Comparison of ENCODE assay signal across 1 cellular context in genomic region chr10:102245101-102245931, GRCh38.
TF ChIP-seq lines count a peak whose summit lies in the region.

TSS of gene GBF1 (plus strand) at chr10:102245532. CDS start at chr10:102258939, 13,407 bp downstream.

TF ChIP-seq in HepG2, 621 proteins besides CTCF, POLR2A, EP300 and RAD21 (continued from another document and continues in another):
- no peak for TF ChIP-seq ZNF644 (CRISPR knock-in tag; IDR thresholded peaks at IDR 0.05; ENCODE audit: low read depth)
- TF ChIP-seq ZNF317 (CRISPR knock-in tag; IDR thresholded peaks at IDR 0.05), result no peak
- TF ChIP-seq ZNF761 (CRISPR knock-in tag; conservative IDR thresholded peaks at IDR 0.05), result no peak
- TF ChIP-seq ZNF24 (IDR thresholded peaks at IDR 0.05), result no peak
- 0 out of 2 replicates have a peak, but pooled peaks have one; percentile 50 for TF ChIP-seq ZNF136 (CRISPR knock-in tag; IDR thresholded peaks at IDR 0.05; ENCODE audit: low read depth)
- TF ChIP-seq MBD4 (IDR thresholded peaks at IDR 0.05; ENCODE audit: borderline replicate concordance, low read length), result no peak
- TF ChIP-seq ZKSCAN5 (CRISPR knock-in tag; IDR thresholded peaks at IDR 0.05), result no peak
- no peak; the same call in 1 of the 2 replicates for TF ChIP-seq CBX5 (CRISPR knock-in tag; IDR thresholded peaks at IDR 0.05; ENCODE audit: borderline replicate concordance)
- no peak for TF ChIP-seq MAZ (IDR thresholded peaks at IDR 0.05; ENCODE audit: borderline replicate concordance, low read depth, low read length)
- TF ChIP-seq MAZ (CRISPR knock-in tag; IDR thresholded peaks at IDR 0.05; ENCODE audit: low read depth), result peak; percentile 35; the same call in 1 of the 2 replicates
- no peak for TF ChIP-seq SPEN (CRISPR knock-in tag; IDR thresholded peaks at IDR 0.05; ENCODE audit: low read depth)
- peak; percentile 86 for TF ChIP-seq ZNF687 (CRISPR knock-in tag; IDR thresholded peaks at IDR 0.05)
- no peak for TF ChIP-seq AGO1 (IDR thresholded peaks at IDR 0.05; ENCODE audit: low read depth, low read length, poor library complexity, severe bottlenecking)
- TF ChIP-seq REPIN1 (CRISPR knock-in tag; IDR thresholded peaks at IDR 0.05; ENCODE audit: borderline replicate concordance, low read depth), result no peak
- TF ChIP-seq NRL (CRISPR knock-in tag; IDR thresholded peaks at IDR 0.05; ENCODE audit: borderline replicate concordance), result 0 out of 2 replicates have a peak, but pooled peaks have one; percentile 44
- TF ChIP-seq NFE2L1 (CRISPR knock-in tag; IDR thresholded peaks at IDR 0.05; ENCODE audit: borderline replicate concordance), result 0 out of 2 replicates have a peak, but pooled peaks have one; percentile 18
- peak; percentile 31 for TF ChIP-seq TEAD3 (CRISPR knock-in tag; optimal IDR thresholded peaks at IDR 0.05; ENCODE audit: borderline replicate concordance)
- TF ChIP-seq ZNF280B (CRISPR knock-in tag; IDR thresholded peaks at IDR 0.05; ENCODE audit: borderline replicate concordance), result peak; percentile 57; the same call in 1 of the 2 replicates
- TF ChIP-seq ZFP36 (IDR thresholded peaks at IDR 0.05; ENCODE audit: borderline replicate concordance, low read depth, low read length, partially characterized antibody), result no peak
- TF ChIP-seq ZNF331 (CRISPR knock-in tag; IDR thresholded peaks at IDR 0.05), result no peak
- no peak for TF ChIP-seq ZFP82 (CRISPR knock-in tag; IDR thresholded peaks at IDR 0.05; ENCODE audit: borderline replicate concordance)
- peak; percentile 80 for TF ChIP-seq BRD4 (CRISPR knock-in tag; IDR thresholded peaks at IDR 0.05)
- no peak for TF ChIP-seq SUZ12 (IDR thresholded peaks at IDR 0.05; ENCODE audit: low read depth, low read length)
- TF ChIP-seq GRHL1 (CRISPR knock-in tag; conservative IDR thresholded peaks at IDR 0.05), result no peak
- no peak for TF ChIP-seq MYNN (CRISPR knock-in tag; IDR thresholded peaks at IDR 0.05; ENCODE audit: low read depth)
- TF ChIP-seq MED1 (CRISPR knock-in tag; IDR thresholded peaks at IDR 0.05), result peak; percentile 74
- TF ChIP-seq ZNF563 (CRISPR knock-in tag; IDR thresholded peaks at IDR 0.05), result no peak
- peak; percentile 84 for TF ChIP-seq MEIS2 (CRISPR knock-in tag; IDR thresholded peaks at IDR 0.05)
- peak; percentile 51; the same call in 1 of the 2 replicates for TF ChIP-seq ZNF547 (CRISPR knock-in tag; IDR thresholded peaks at IDR 0.05)
- no peak for TF ChIP-seq ZMYM2 (CRISPR knock-in tag; IDR thresholded peaks at IDR 0.05)
- TF ChIP-seq IRF1 (CRISPR knock-in tag; IDR thresholded peaks at IDR 0.05; ENCODE audit: low read depth), result no peak
- no peak for TF ChIP-seq PAXIP1 (CRISPR knock-in tag; conservative IDR thresholded peaks at IDR 0.05)
- TF ChIP-seq ZBTB21 (CRISPR knock-in tag; IDR thresholded peaks at IDR 0.05), result peak; percentile 33; the same call in 1 of the 2 replicates
- peak; percentile 97 for TF ChIP-seq DMAP1 (CRISPR knock-in tag; IDR thresholded peaks at IDR 0.05)
- no peak for TF ChIP-seq ZMYM3 (CRISPR knock-in tag; IDR thresholded peaks at IDR 0.05)
- TF ChIP-seq ZNF354B (CRISPR knock-in tag; IDR thresholded peaks at IDR 0.05), result no peak
- no peak for TF ChIP-seq IRX3 (CRISPR knock-in tag; IDR thresholded peaks at IDR 0.05; ENCODE audit: borderline replicate concordance, low read depth)
- no peak for TF ChIP-seq ZNF546 (CRISPR knock-in tag; conservative IDR thresholded peaks at IDR 0.05)
- TF ChIP-seq ZNF337 (CRISPR knock-in tag; IDR thresholded peaks at IDR 0.05; ENCODE audit: borderline replicate concordance, low read depth), result no peak
- peak; percentile 84 for TF ChIP-seq ZNF143 (CRISPR knock-in tag; IDR thresholded peaks at IDR 0.05)
- TF ChIP-seq AGO2 (optimal IDR thresholded peaks at IDR 0.05; ENCODE audit: low read depth, low read length), result peak; percentile 16
- TF ChIP-seq ZBTB2 (CRISPR knock-in tag; IDR thresholded peaks at IDR 0.05; ENCODE audit: low read depth), result no peak
- TF ChIP-seq MLX (CRISPR knock-in tag; IDR thresholded peaks at IDR 0.05), result no peak
- TF ChIP-seq ZNF598 (CRISPR knock-in tag; IDR thresholded peaks at IDR 0.05; ENCODE audit: borderline replicate concordance), result peak; percentile 84; the same call in 1 of the 2 replicates
- no peak for TF ChIP-seq ZBTB14 (CRISPR knock-in tag; IDR thresholded peaks at IDR 0.05)
- TF ChIP-seq SOX5 (CRISPR knock-in tag; IDR thresholded peaks at IDR 0.05; ENCODE audit: borderline replicate concordance), result no peak; the same call in none of the 2 replicates
- TF ChIP-seq THAP8 (CRISPR knock-in tag; IDR thresholded peaks at IDR 0.05; ENCODE audit: borderline replicate concordance), result no peak
- TF ChIP-seq ZNF629 (CRISPR knock-in tag; conservative IDR thresholded peaks at IDR 0.05), result no peak
- no peak for TF ChIP-seq ZNF556 (CRISPR knock-in tag; IDR thresholded peaks at IDR 0.05; ENCODE audit: borderline replicate concordance)
- 0 out of 2 replicates have a peak, but pooled peaks have one; percentile 45 for TF ChIP-seq ZNF296 (CRISPR knock-in tag; conservative IDR thresholded peaks at IDR 0.05)
- no peak for TF ChIP-seq KLF13 (CRISPR knock-in tag; IDR thresholded peaks at IDR 0.05)
- TF ChIP-seq PCBP2 (optimal IDR thresholded peaks at IDR 0.05; ENCODE audit: low read depth, low read length, poor library complexity, severe bottlenecking), result no peak
- TF ChIP-seq ZNF660 (CRISPR knock-in tag; IDR thresholded peaks at IDR 0.05; ENCODE audit: borderline replicate concordance, low read depth), result no peak
- 0 out of 2 replicates have a peak, but pooled peaks have one; percentile 33 for TF ChIP-seq ZNF232 (CRISPR knock-in tag; IDR thresholded peaks at IDR 0.05; ENCODE audit: borderline replicate concordance)
